32 cellular contexts compared by ENCODE assay signal in genomic region chr6:145670306-145670705, GRCh38.
A peak's percentile ranks its signal among the peaks of the same experiment; 100 is the strongest.
DNase-seq lines count a peak whose midpoint lies in the region; ATAC-seq and TF ChIP-seq lines count a peak whose summit lies in the region.
"Had no signal": no experiment of that assay in that cellular context is flagged by ENCODE, and none has a peak within 500 bp of the region (broad histone marks: within the 10 kb centered on the region; RNA-seq: fewer than 3 reads in every experiment).

No MANE protein-coding gene starts in this region.

- intact Hi-C loops in thyroid gland (cut with DNase I) = no loop called here

- no peak for DNase-seq in SJSA1 (ENCODE audit: low read depth in 1 of 2, low spot score in 2 of 2)
- DNase-seq in dermis microvascular lymphatic vessel endothelial cell (ENCODE audit: low read depth in 2 of 2) = peak; percentile 47 to 90
- peak; percentile 76 to 79 for DNase-seq in lung microvascular endothelial cell (ENCODE audit: low read depth in 2 of 2)
- DNase-seq in thyroid gland = no peak
- no peak for DNase-seq in NCI-H1105 treated with DMSO at 0.1 percent for 48 hours (lab: John Stamatoyannopoulos, UW)
- DNase-seq: activated CD4-positive, alpha-beta T cell treated with anti-CD3 and anti-CD28 coated beads, Interleukin-2, amount 10 ng/mL, durations not matched to agents 24 days and 14 days; activated gamma-delta T cell; activated naive CD8-positive, alpha-beta T cell treated with anti-CD3 and anti-CD28 coated beads, Interleukin-2, amount 10 ng/mL, durations not matched to agents 7 days and 5 days; activated T-cell treated with anti-CD3 and anti-CD28 coated beads, Interleukin-2, amount 50 U/mL, for 1 hour; central memory CD4-positive, alpha-beta T cell; COR-L47; glutamatergic neuron; H7; KG1; left lung; NCI-H1417; NCI-H2029 treated with DMSO at 0.1 percent for 48 hours; NCI-H2227 treated with DMSO at 0.1 percent for 48 hours; NCI-H526; Peyer's patch; right lobe of liver; SIG-M5; stimulated activated CD4-positive, alpha-beta T cell treated with anti-CD3 and anti-CD28 coated beads, Interleukin-4, amount 100 ng/mL, for 24 hours; T1000; trophoblast cell; WERI-Rb-1 had no signal

- TF ChIP-seq CTCF in thyroid gland (IDR thresholded peaks at IDR 0.05) = no peak

- no peaks in the 10 kb centered on the region for H3K9me3 ChIP-seq in SJSA1 (replicated peaks)
- H3K9me3 ChIP-seq in skeletal muscle satellite cell (replicated peaks; ENCODE audit: low read length) = no peaks in the 10 kb centered on the region
- no peaks in the 10 kb centered on the region for H3K9me3 ChIP-seq in thyroid gland
- H3K9me3 ChIP-seq: ascending aorta, left lung, Peyer's patch, right lobe of liver had no signal

- no peaks in the 10 kb centered on the region for H3K27me3 ChIP-seq in SJSA1 (replicated peaks)
- no peaks in the 10 kb centered on the region for H3K27me3 ChIP-seq in skeletal muscle satellite cell (ENCODE audit: control insufficient read depth, insufficient read depth, low read length)
- H3K27me3 ChIP-seq in thyroid gland = no peaks in the 10 kb centered on the region
- H3K27me3 ChIP-seq: ascending aorta; BLaER1 treated with 17β-estradiol and CSF1 and Interleukin-3, amounts not matched to agents 10 nM and 100 nM; left lung; Peyer's patch; right lobe of liver had no signal

- H3K9ac ChIP-seq in skeletal muscle satellite cell (ENCODE audit: low read depth, low read length) = peak overlapping the region; percentile 15
- H3K9ac ChIP-seq: BLaER1 treated with 17β-estradiol and CSF1 and Interleukin-3, amounts not matched to agents 10 nM and 100 nM had no signal

- H3K4me1 ChIP-seq in SJSA1 (replicated peaks) (peaks cover 20% of the 10 kb centered on the region), skeletal muscle satellite cell (ENCODE audit: control insufficient read depth, insufficient read depth, low read length) (peaks cover 18% of the 10 kb centered on the region), thyroid gland (no peaks in the 10 kb centered on the region)
- H3K4me1 ChIP-seq: BLaER1 treated with 17β-estradiol and CSF1 and Interleukin-3, amounts not matched to agents 10 nM and 100 nM; left lung; Peyer's patch had no signal

- peak overlapping the region; percentile 86 for H3K27ac ChIP-seq in SJSA1
- no peak overlapping the region for H3K27ac ChIP-seq in thyroid gland
- H3K27ac ChIP-seq: BLaER1 treated with 17β-estradiol and CSF1 and Interleukin-3, amounts not matched to agents 10 nM and 100 nM; HL-60; left lung; Peyer's patch; right lobe of liver; WERI-Rb-1 had no signal

- 53 to 61% methylated on average over 1 of the region's 1 CpG for WGBS in thyroid gland, 2 donors

- H3K4me2 ChIP-seq in skeletal muscle satellite cell (ENCODE audit: low read length) = peak overlapping the region; percentile 55
- H3K4me2 ChIP-seq: BLaER1 treated with 17β-estradiol and CSF1 and Interleukin-3, amounts not matched to agents 10 nM and 100 nM had no signal

- no peak for ATAC-seq in GM21529 (IDR thresholded peaks at IDR 0.05; ENCODE audit: unreplicated experiment)
- ATAC-seq: GM12878, left lung had no signal

- H3K4me3 ChIP-seq in SJSA1 (no peak overlapping the region), skeletal muscle satellite cell (ENCODE audit: low read length) (no peak overlapping the region), thyroid gland (replicated peaks in 1 of 3) (no peak overlapping the region)
- H3K4me3 ChIP-seq: ascending aorta; BLaER1 treated with 17β-estradiol and CSF1 and Interleukin-3, amounts not matched to agents 10 nM and 100 nM; GM12878; left lung; Peyer's patch; right lobe of liver had no signal

- TF ChIP-seq POLR2A in thyroid gland (IDR thresholded peaks at IDR 0.05) = no peak

- H3K36me3 ChIP-seq in SJSA1 (no peaks in the 10 kb centered on the region), skeletal muscle satellite cell (ENCODE audit: insufficient read depth, low read length) (no peaks in the 10 kb centered on the region), thyroid gland (no peaks in the 10 kb centered on the region)
- H3K36me3 ChIP-seq: ascending aorta, Peyer's patch, right lobe of liver, WERI-Rb-1 had no signal

Comparison
In these comparisons a context has a peak if more than half of its experiments do, and no peak if none do; other contexts are left out.
1. DNase-seq: peak in dermis microvascular lymphatic vessel endothelial cell (2 of 2) and lung microvascular endothelial cell (2 of 2); none in SJSA1 (0 of 2), thyroid gland (0 of 2) and NCI-H1105 treated with DMSO at 0.1 percent for 48 hours (single experiment).